In genomic region chr21:17612023-17612564, GRCh38 we compare ENCODE assay signal across 8 cellular contexts. TPM values are rescaled to one million over a fixed set of nuclear protein-coding genes. Genes with fewer than 3 reads are reported as not detected.
DNase-seq lines count a peak whose midpoint lies in the region; ATAC-seq and TF ChIP-seq lines count a peak whose summit lies in the region.

No MANE protein-coding gene starts in this region.

- H3K9ac ChIP-seq in DND-41 (ENCODE audit: low read depth, low read length) (peak overlapping the region; percentile 82), neural cell (ENCODE audit: low read length) (peak overlapping the region; percentile 80)

- H3F3A ChIP-seq in neural cell (ENCODE audit: insufficient read depth, low read length, poor library complexity, severe bottlenecking), result no peaks in the 10 kb centered on the region

- no peak for TF ChIP-seq POLR2A in tibial nerve (IDR thresholded peaks at IDR 0.05)

- WGBS in tibial nerve, 2 donors, result 0% methylated on average over 10 to 29 of the region's 50 CpGs

- H4K20me1 ChIP-seq in DND-41 (ENCODE audit: insufficient read depth, low read length), result peaks cover 41% of the 10 kb centered on the region
- no peaks in the 10 kb centered on the region for H4K20me1 ChIP-seq in neural cell (ENCODE audit: insufficient read depth)

- TF ChIP-seq EP300 in neural cell (conservative IDR thresholded peaks at IDR 0.05; ENCODE audit: poor library complexity, severe bottlenecking), result no peak
- TF ChIP-seq EP300 in tibial nerve (IDR thresholded peaks at IDR 0.05), result no peak

- H3K9me3 ChIP-seq in DND-41 (ENCODE audit: insufficient read depth, low read length, severe bottlenecking) (no peaks in the 10 kb centered on the region), neural cell (ENCODE audit: low read length) (no peaks in the 10 kb centered on the region), tibial nerve (no peaks in the 10 kb centered on the region)

- H3K4me1 ChIP-seq in DND-41 (ENCODE audit: insufficient read depth, low read length) (peaks cover 46% of the 10 kb centered on the region), tibial nerve (peaks cover 0 to 37% (median 7%) of the 10 kb centered on the region in 4 donors)

- H3K79me2 ChIP-seq in DND-41 (ENCODE audit: insufficient read depth, low read length) (peaks cover 58% of the 10 kb centered on the region), neural cell (replicated peaks; ENCODE audit: insufficient read depth, low read length) (peaks cover 27% of the 10 kb centered on the region)

- peak overlapping the region; percentile 72 for H3K4me2 ChIP-seq in DND-41 (ENCODE audit: insufficient read depth, low read length)
- H3K4me2 ChIP-seq in neural cell (ENCODE audit: low read length), result peak overlapping the region; percentile 60

- no peak for TF ChIP-seq RAD21 in neural cell (conservative IDR thresholded peaks at IDR 0.05)

- peak overlapping the region; percentile 96 for H2AFZ ChIP-seq in DND-41 (ENCODE audit: low read depth, low read length)
- peak overlapping the region; percentile 61 for H2AFZ ChIP-seq in neural cell (ENCODE audit: low read depth, low read length)

- no peak for DNase-seq in DND-41
- no peak for DNase-seq in LNCaP clone FGC (ENCODE audit: low read depth)
- DNase-seq in activated T-cell treated with anti-CD3 and anti-CD28 coated beads, Interleukin-2, amount 50 U/mL, for 1 hour, result peak; percentile 46
- peak; percentile 64 for DNase-seq in fibroblast of the aortic adventitia (ENCODE audit: low read depth)
- peak in 1 of 2 donors; percentile 23 for DNase-seq in tibial nerve (ENCODE audit: low spot score in 2 of 2)
- DNase-seq in SHP77 treated with DMSO at 0.1 percent for 48 hours (lab: John Stamatoyannopoulos, UW), result no peak

- H3K27ac ChIP-seq in DND-41 (ENCODE audit: low read length), result peak overlapping the region; percentile 86
- peak overlapping the region; percentile 34 for H3K27ac ChIP-seq in neural cell (ENCODE audit: low read length)
- H3K27ac ChIP-seq in tibial nerve, result peak overlapping the region; percentile 90 to 98 (median 96)

- H3K4me3 ChIP-seq in DND-41 (ENCODE audit: low read depth in 1 of 2, low read length in 2 of 2) (peak overlapping the region; percentile 65 to 69), LNCaP clone FGC (ENCODE audit: low read depth, low read length) (peak overlapping the region; percentile 73), fibroblast of the aortic adventitia (ENCODE audit: low read depth, low read length) (peak overlapping the region; percentile 83), neural cell (ENCODE audit: low read length) (peak overlapping the region; percentile 86), tibial nerve (peak overlapping the region; percentile 76 to 89 (median 86))

- TF ChIP-seq CTCF in DND-41 (IDR thresholded peaks at IDR 0.05; ENCODE audit: borderline replicate concordance, extremely low read depth, low read length, poor library complexity, severe bottlenecking) (no peak), LNCaP clone FGC (IDR thresholded peaks at IDR 0.05; ENCODE audit: control insufficient read depth, extremely low read depth, insufficient read depth) (no peak), fibroblast of the aortic adventitia (IDR thresholded peaks at IDR 0.05; ENCODE audit: insufficient read depth, low read length) (no peak), neural cell (IDR thresholded peaks at IDR 0.05; ENCODE audit: poor library complexity, severe bottlenecking) (no peak), tibial nerve (IDR thresholded peaks at IDR 0.05) (no peak)

- H3K9me2 ChIP-seq in neural cell (ENCODE audit: insufficient read depth, low read length), result no peaks in the 10 kb centered on the region

- H3K27me3 ChIP-seq in DND-41 (ENCODE audit: insufficient read depth, low read length, poor library complexity) (no peaks in the 10 kb centered on the region), neural cell (ENCODE audit: insufficient read depth, low read depth, low read length) (peaks cover 17% of the 10 kb centered on the region), tibial nerve (no peaks in the 10 kb centered on the region)

- H3K36me3 ChIP-seq in DND-41 (ENCODE audit: insufficient read depth, low read length) (peaks cover 44% of the 10 kb centered on the region), neural cell (ENCODE audit: insufficient read depth, low read length) (no peaks in the 10 kb centered on the region), tibial nerve (peaks cover 0 to 11% (median 0%) of the 10 kb centered on the region in 3 donors)

- ATAC-seq in DND-41 (ENCODE audit: insufficient read depth, low read depth) (peak; percentile 47), GM21717 (IDR thresholded peaks at IDR 0.05; ENCODE audit: unreplicated experiment) (peak; percentile 8)

TF ChIP-seq in neural cell, 6 proteins besides CTCF, POLR2A, EP300 and RAD21:
- TF ChIP-seq SMC3 (conservative IDR thresholded peaks at IDR 0.05; ENCODE audit: poor library complexity) (no peak), EZH2 (IDR thresholded peaks at IDR 0.05; ENCODE audit: borderline replicate concordance, insufficient read depth, low read length, poor library complexity, severe bottlenecking) (no peak), POLR2AphosphoS5 (IDR thresholded peaks at IDR 0.05) (no peak), MXI1 (conservative IDR thresholded peaks at IDR 0.05; ENCODE audit: poor library complexity, severe bottlenecking) (no peak), TAF1 (IDR thresholded peaks at IDR 0.05; ENCODE audit: low read depth) (no peak), REST (IDR thresholded peaks at IDR 0.05; ENCODE audit: borderline replicate concordance) (no peak)

RNA-seq across cellular contexts. Expression of gene BTG3, which starts 0.6 kb away (rescaled TPM):
- total RNA-seq in fibroblast of the aortic adventitia (ENCODE audit: low replicate concordance) (43.7 and 122 TPM in 2 replicates), tibial nerve (10 to 100 TPM; 46.2 to 66.6 (median 49.9) TPM)
- polyA plus RNA-seq in neural cell, result 38.5 and 39.1 TPM in 2 replicates
- polyA minus RNA-seq in neural cell, result 36.2 and 37.5 TPM in 2 replicates

Comparison
In these comparisons a context has a peak if more than half of its experiments do, and no peak if none do; other contexts are left out.
1. DNase-seq: peak in activated T-cell treated with anti-CD3 and anti-CD28 coated beads, Interleukin-2, amount 50 U/mL, for 1 hour (single experiment) and fibroblast of the aortic adventitia (single experiment); none in DND-41 (single experiment), LNCaP clone FGC (single experiment) and SHP77 treated with DMSO at 0.1 percent for 48 hours (single experiment).
2. H3K27ac ChIP-seq: peak in every context shown above with its lines; median percentile 96 in tibial nerve; 86 in DND-41; 34 in neural cell.
3. Peak in every context shown above with its lines, with median percentiles within 50 percentile points of each other: H3K4me3 ChIP-seq.